In genomic region chr16:30660424-30661251, GRCh38 we compare ENCODE assay signal across 8 cellular contexts. TPM values are rescaled to one million over a fixed set of nuclear protein-coding genes. Genes with fewer than 3 reads are reported as not detected.
A peak's percentile ranks its signal among the peaks of the same experiment; 100 is the strongest.
DNase-seq lines count a peak whose midpoint lies in the region; ATAC-seq and TF ChIP-seq lines count a peak whose summit lies in the region.

No MANE protein-coding gene starts in this region.

- H3K27ac ChIP-seq in thoracic aorta = peak overlapping the region; percentile 98 to 99

- DNase-seq in H7 (peak; percentile 27), chondrocyte (ENCODE audit: low spot score) (no peak), nephron progenitor cell (no peak), thoracic aorta (ENCODE audit: low spot score) (no peak), NCI-H1930 (lab: John Stamatoyannopoulos, UW) (no peak), NCI-H146 (lab: John Stamatoyannopoulos, UW) (no peak)
- DNase-seq in activated CD4-positive, CD25-positive, alpha-beta regulatory T cell treated with anti-CD3 and anti-CD28 coated beads, Interleukin-2, amount 50 U/mL, for 16 hours (ENCODE audit: low read depth, low spot score) = peak; percentile 61

- peak overlapping the region; percentile 66 for H3K27ac Mint-ChIP-seq in chondrocyte (ENCODE audit: unreplicated experiment)
- peak overlapping the region; percentile 91 for H3K27ac Mint-ChIP-seq in nephron progenitor cell

- H3K36me3 Mint-ChIP-seq in chondrocyte (ENCODE audit: low read depth) (peaks cover 24% of the 10 kb centered on the region), nephron progenitor cell (ENCODE audit: low read depth) (peaks cover 47% of the 10 kb centered on the region)

- peaks cover 30% of the 10 kb centered on the region for H3K27me3 ChIP-seq in H7 (ENCODE audit: control insufficient read depth, insufficient read depth, low read length)
- H3K27me3 ChIP-seq in thoracic aorta (replicated peaks; ENCODE audit: insufficient read depth) = no peaks in the 10 kb centered on the region

- H3K4me3 ChIP-seq in H7 (ENCODE audit: insufficient read depth, low read depth, low read length) (no peak overlapping the region), thoracic aorta (peak overlapping the region; percentile 98)

- TF ChIP-seq CTCF in chondrocyte (IDR thresholded peaks at IDR 0.05) = no peak
- no peak for TF ChIP-seq CTCF in nephron progenitor cell (IDR thresholded peaks at IDR 0.05)
- no peak for TF ChIP-seq CTCF in thoracic aorta (IDR thresholded peaks at IDR 0.05)

- H3K4me1 ChIP-seq in thoracic aorta (ENCODE audit: control insufficient read depth in 1 of 2, low read depth in 2 of 2) = peaks cover 18 to 48% of the 10 kb centered on the region in 2 donors

- H3K27me3 Mint-ChIP-seq in chondrocyte (ENCODE audit: low read depth) (no peaks in the 10 kb centered on the region), nephron progenitor cell (ENCODE audit: low read depth, poor library complexity) (peaks cover 2% of the 10 kb centered on the region)

- H3K4me1 Mint-ChIP-seq in chondrocyte (ENCODE audit: low read depth) (peaks cover 41% of the 10 kb centered on the region), nephron progenitor cell (peaks cover 45% of the 10 kb centered on the region)

- H3K9me3 ChIP-seq in thoracic aorta = no peaks in the 10 kb centered on the region

- no peak for ATAC-seq in thoracic aorta (ENCODE audit: insufficient number of reproducible peaks, low FRiP score, low read depth)
- ATAC-seq in HG03469 (IDR thresholded peaks at IDR 0.05; ENCODE audit: unreplicated experiment) = no peak

- H3K9me3 Mint-ChIP-seq in chondrocyte (ENCODE audit: low read depth) (no peaks in the 10 kb centered on the region), nephron progenitor cell (no peaks in the 10 kb centered on the region)

- H3K36me3 ChIP-seq in H7 (replicated peaks; ENCODE audit: control insufficient read depth, insufficient read depth, low read length) (peaks cover 4% of the 10 kb centered on the region), thoracic aorta (peaks cover 44% of the 10 kb centered on the region)

- H3K4me3 Mint-ChIP-seq in chondrocyte (ENCODE audit: unreplicated experiment) (peak overlapping the region; percentile 76), nephron progenitor cell (peak overlapping the region; percentile 79)

RNA-seq across cellular contexts. Expression of gene FBRS, which starts 2.4 kb away (rescaled TPM):
- total RNA-seq in H7 (2014; rRNA removed; shearing (Covaris generic)) = 11.5 and 13.4 TPM in 2 replicates
- total RNA-seq in chondrocyte (49.9 to 54.5 TPM (median 52.8 TPM) in 3 replicates), thoracic aorta (100 to 1,000 TPM in 1 of 2 donors, 10 to 100 TPM in 1; 39.3 to 160 TPM)

RNA-seq across cellular contexts. Expression of gene PRR14, which starts 9.9 kb away (rescaled TPM):
- total RNA-seq in H7 (2014; rRNA removed; shearing (Covaris generic)) = 4.7 and 4.8 TPM in 2 replicates
- total RNA-seq in chondrocyte = 33.5 to 46.9 TPM (median 42.0 TPM) in 3 replicates
- 10 to 100 TPM; 46.1 to 57.0 TPM for total RNA-seq in thoracic aorta

RNA-seq across cellular contexts. Expression of gene SRCAP, which starts 38.3 kb away (rescaled TPM):
- total RNA-seq in H7 (2014; rRNA removed; shearing (Covaris generic)) = 7.4 and 12.1 TPM in 2 replicates
- total RNA-seq in chondrocyte = 49.2 to 63.9 TPM (median 52.5 TPM) in 3 replicates
- total RNA-seq in thoracic aorta = 10 to 100 TPM; 39.9 to 86.1 TPM

RNA-seq across cellular contexts. Expression of gene ZNF689, which starts 50.4 kb away (rescaled TPM):
- 17.3 and 18.7 TPM in 2 replicates for total RNA-seq in H7 (2014; rRNA removed; shearing (Covaris generic))
- total RNA-seq in chondrocyte = 5.9 to 8.5 TPM (median 7.1 TPM) in 3 replicates
- 10 to 100 TPM in 1 of 2 donors, 1 to 10 TPM in 1; 7.4 to 17.0 TPM for total RNA-seq in thoracic aorta

Comparison
In these comparisons a context has a peak if more than half of its experiments do, and no peak if none do; other contexts are left out.
1. DNase-seq: peak in H7 (single experiment) and activated CD4-positive, CD25-positive, alpha-beta regulatory T cell treated with anti-CD3 and anti-CD28 coated beads, Interleukin-2, amount 50 U/mL, for 16 hours (single experiment); none in chondrocyte (single experiment), nephron progenitor cell (single experiment), thoracic aorta (single experiment), NCI-H1930 (0 of 2) and NCI-H146 (single experiment).